17 cellular contexts compared by ENCODE assay signal in the genomic region with DNA sequence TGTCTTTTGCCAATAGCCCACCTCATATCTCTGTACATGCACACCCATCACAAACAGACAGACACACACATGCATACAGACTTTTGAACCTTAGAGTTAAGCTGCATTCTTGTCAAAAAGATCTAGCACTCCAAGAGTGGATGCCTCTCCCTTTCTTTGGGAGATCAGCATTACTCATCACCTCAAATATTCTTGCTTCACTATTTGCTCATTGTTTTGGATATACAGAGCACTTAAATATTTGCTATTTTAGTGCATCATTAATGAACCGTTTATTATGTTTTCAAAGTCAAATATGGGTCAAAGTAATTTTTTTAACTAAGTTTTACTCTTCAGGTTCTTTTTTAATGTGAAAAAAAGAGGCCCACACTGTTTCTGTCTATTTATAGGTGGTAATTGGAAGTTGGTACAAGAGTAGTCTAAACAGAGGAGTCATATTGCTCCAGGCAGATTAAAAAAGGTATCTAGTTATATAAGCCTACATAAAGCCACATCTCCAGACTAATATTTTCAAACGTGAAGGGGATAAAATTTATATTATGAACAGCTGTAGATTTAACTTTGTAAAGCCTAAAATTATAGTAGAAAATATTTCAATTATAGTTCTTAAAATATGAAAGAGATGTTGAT.
DNase-seq lines count a peak whose midpoint lies in the region; ATAC-seq and TF ChIP-seq lines count a peak whose summit lies in the region.
"Had no signal": no experiment of that assay in that cellular context is flagged by ENCODE, and none has a peak within 500 bp of the region (broad histone marks: within the 10 kb centered on the region; RNA-seq: fewer than 3 reads in every experiment).

No MANE protein-coding gene starts in this region.

- H3K36me3 ChIP-seq in RWPE2 (ENCODE audit: low read depth) (no peaks in the 10 kb centered on the region), spleen (no peaks in the 10 kb centered on the region)
- H3K36me3 ChIP-seq: Peyer's patch had no signal

- no peak overlapping the region for H3K4me3 ChIP-seq in RWPE2 (ENCODE audit: severe bottlenecking)
- H3K4me3 ChIP-seq in spleen = no peak overlapping the region
- H3K4me3 ChIP-seq: GM23338, Peyer's patch had no signal

- ATAC-seq in RWPE2 (ENCODE audit: low read depth) (peak; percentile 87), omental fat pad (ENCODE audit: low FRiP score) (peak; percentile 52), GM21529 (IDR thresholded peaks at IDR 0.05; ENCODE audit: unreplicated experiment) (no peak)
- no peak for ATAC-seq in activated naive CD8-positive, alpha-beta T cell treated with anti-CD3 and anti-CD28 coated beads, Interleukin-2, amount 50 U/mL, for 24 hours
- ATAC-seq: activated naive CD4-positive, alpha-beta T cell treated with anti-CD3 and anti-CD28 coated beads, Interleukin-2, amount 50 U/mL, for 72 hours; GM23338 had no signal

- no peak for TF ChIP-seq POLR2A in spleen (IDR thresholded peaks at IDR 0.05)

- H3K36me3 Mint-ChIP-seq in activated naive CD8-positive, alpha-beta T cell treated with anti-CD3 and anti-CD28 coated beads, Interleukin-2, amount 50 U/mL, for 24 hours (ENCODE audit: low read depth) = no peaks in the 10 kb centered on the region
- H3K36me3 Mint-ChIP-seq: activated naive CD4-positive, alpha-beta T cell treated with anti-CD3 and anti-CD28 coated beads, Interleukin-2, amount 50 U/mL, for 72 hours; CD4-positive, CD25-positive, alpha-beta regulatory T cell; type B pancreatic cell had no signal

- H3K4me1 ChIP-seq in RWPE2 (ENCODE audit: insufficient read depth, poor library complexity, severe bottlenecking) (peaks cover 19% of the 10 kb centered on the region), spleen (no peaks in the 10 kb centered on the region)
- H3K4me1 ChIP-seq: Peyer's patch had no signal

- TF ChIP-seq CTCF in RWPE2 (IDR thresholded peaks at IDR 0.05; ENCODE audit: poor library complexity, severe bottlenecking) (no peak), omental fat pad (IDR thresholded peaks at IDR 0.05) (no peak), spleen (IDR thresholded peaks at IDR 0.05 in 8 of 11, conservative IDR thresholded peaks at IDR 0.05 in 3 of 11) (no peak)

- no peaks in the 10 kb centered on the region for H3K27me3 Mint-ChIP-seq in activated naive CD8-positive, alpha-beta T cell treated with anti-CD3 and anti-CD28 coated beads, Interleukin-2, amount 50 U/mL, for 24 hours
- H3K27me3 Mint-ChIP-seq: CD4-positive, CD25-positive, alpha-beta regulatory T cell; IgD-negative memory B cell; type B pancreatic cell had no signal

- no peak overlapping the region for H3K27ac Mint-ChIP-seq in activated naive CD8-positive, alpha-beta T cell treated with anti-CD3 and anti-CD28 coated beads, Interleukin-2, amount 50 U/mL, for 24 hours
- H3K27ac Mint-ChIP-seq: activated naive CD4-positive, alpha-beta T cell treated with anti-CD3 and anti-CD28 coated beads, Interleukin-2, amount 50 U/mL, for 72 hours; CD4-positive, CD25-positive, alpha-beta regulatory T cell; GM23338; IgD-negative memory B cell; type B pancreatic cell had no signal

- H3K27me3 ChIP-seq in RWPE2 (ENCODE audit: insufficient read depth, poor library complexity, severe bottlenecking) (no peaks in the 10 kb centered on the region), spleen (replicated peaks in 1 of 7) (no peaks in the 10 kb centered on the region)
- H3K27me3 ChIP-seq: Peyer's patch had no signal

- no peaks in the 10 kb centered on the region for H3K4me1 Mint-ChIP-seq in activated naive CD8-positive, alpha-beta T cell treated with anti-CD3 and anti-CD28 coated beads, Interleukin-2, amount 50 U/mL, for 24 hours
- H3K4me1 Mint-ChIP-seq: CD4-positive, CD25-positive, alpha-beta regulatory T cell; GM23338; IgD-negative memory B cell had no signal

- no peak overlapping the region for H3K4me3 Mint-ChIP-seq in activated naive CD8-positive, alpha-beta T cell treated with anti-CD3 and anti-CD28 coated beads, Interleukin-2, amount 50 U/mL, for 24 hours
- H3K4me3 Mint-ChIP-seq: CD4-positive, CD25-positive, alpha-beta regulatory T cell; GM23338; IgD-negative memory B cell; type B pancreatic cell had no signal

- H3K9me3 ChIP-seq in RWPE2 (ENCODE audit: severe bottlenecking) (no peaks in the 10 kb centered on the region), spleen (peaks cover 0 to 10% (median 0%) of the 10 kb centered on the region in 8 donors)
- H3K9me3 ChIP-seq: Peyer's patch had no signal

- 51 to 66% (median 62%) methylated on average over 2 of the region's 2 CpGs for WGBS in spleen, 5 donors

- H3K9me3 Mint-ChIP-seq in activated naive CD8-positive, alpha-beta T cell treated with anti-CD3 and anti-CD28 coated beads, Interleukin-2, amount 50 U/mL, for 24 hours = peaks cover 20% of the 10 kb centered on the region
- H3K9me3 Mint-ChIP-seq: type B pancreatic cell had no signal

- H3K27ac ChIP-seq in RWPE2 (ENCODE audit: poor library complexity, severe bottlenecking) = peak overlapping the region; percentile 49
- H3K27ac ChIP-seq in spleen = no peak overlapping the region
- H3K27ac ChIP-seq: Peyer's patch had no signal

- DNase-seq in GM03348 (ENCODE audit: low spot score) (peak; percentile 72), RWPE2 (ENCODE audit: low spot score) (no peak), fibroblast of gingiva (ENCODE audit: low read depth) (peak; percentile 29), omental fat pad (ENCODE audit: low spot score) (no peak), spleen (no peak)
- no peak for DNase-seq in activated naive CD8-positive, alpha-beta T cell treated with anti-CD3 and anti-CD28 coated beads, Interleukin-2, amount 50 U/mL, for 24 hours
- DNase-seq in activated CD4-positive, alpha-beta T cell treated with anti-CD3 and anti-CD28 coated beads for 4 hours = no peak
- DNase-seq: activated CD4-positive, CD25-positive, alpha-beta regulatory T cell treated with anti-CD3 and anti-CD28 coated beads, Interleukin-2, amount 50 U/mL, for 72 hours; CD4-positive, CD25-positive, alpha-beta regulatory T cell; GDM1; NCI-H1417; Peyer's patch had no signal

- intact Hi-C loops in spleen (cut with DNase I; ENCODE audit: low total_unique reads) = no loop called here

Comparison
In these comparisons a context has a peak if more than half of its experiments do, and no peak if none do; other contexts are left out.
1. DNase-seq: peak in GM03348 (single experiment) and fibroblast of gingiva (single experiment); none in RWPE2 (single experiment), omental fat pad (single experiment), activated naive CD8-positive, alpha-beta T cell treated with anti-CD3 and anti-CD28 coated beads, Interleukin-2, amount 50 U/mL, for 24 hours (single experiment), spleen (single experiment) and activated CD4-positive, alpha-beta T cell treated with anti-CD3 and anti-CD28 coated beads for 4 hours (0 of 2).
2. ATAC-seq: peak in RWPE2 (single experiment) and omental fat pad (single experiment); none in activated naive CD8-positive, alpha-beta T cell treated with anti-CD3 and anti-CD28 coated beads, Interleukin-2, amount 50 U/mL, for 24 hours (single experiment) and GM21529 (single experiment).